In genomic region chr5:23466401-23466886, GRCh38 we compare ENCODE assay signal across 13 cellular contexts. TPM values are rescaled to one million over a fixed set of nuclear protein-coding genes. Genes with fewer than 3 reads are reported as not detected.
DNase-seq lines count a peak whose midpoint lies in the region; ATAC-seq and TF ChIP-seq lines count a peak whose summit lies in the region.
"Had no signal": no experiment of that assay in that cellular context is flagged by ENCODE, and none has a peak within 500 bp of the region (broad histone marks: within the 10 kb centered on the region; RNA-seq: fewer than 3 reads in every experiment).

No MANE protein-coding gene starts in this region.

- DNase-seq in AML-193 (lab: John Stamatoyannopoulos, UW) (peak; percentile 1), LoVo (ENCODE audit: low spot score) (peak; percentile 56), SW480 (ENCODE audit: low spot score) (peak; percentile 55), iris pigment epithelial cell (ENCODE audit: low read depth) (peak; percentile 88), mucosa of descending colon (no peak), activated gamma-delta T cell treated with Interleukin-2 at 50 U/mL for 16 hours (no peak), left lung (no peak)
- DNase-seq: activated CD8-positive, alpha-beta memory T cell treated with anti-CD3 and anti-CD28 coated beads, Interleukin-2, amount 10 ng/mL, durations not matched to agents 7 days and 5 days; effector CD4-positive, alpha-beta T cell; T-helper 17 cell had no signal

- H3K27me3 ChIP-seq in left lung, result no peaks in the 10 kb centered on the region

- ATAC-seq in mucosa of descending colon (no peak), left lung (no peak), HG02885 (IDR thresholded peaks at IDR 0.05; ENCODE audit: poor library complexity, unreplicated experiment) (no peak)
- ATAC-seq: activated CD8-positive, alpha-beta memory T cell treated with anti-CD3 and anti-CD28 coated beads, Interleukin-2, amount 10 ng/mL, durations not matched to agents 7 days and 5 days; T-helper 17 cell had no signal

- H3K9me3 ChIP-seq in mucosa of descending colon, result peaks cover 19% of the 10 kb centered on the region
- H3K9me3 ChIP-seq in left lung, result peaks cover 0 to 17% of the 10 kb centered on the region in 2 donors
- H3K9me3 ChIP-seq: thoracic aorta had no signal

- no peak overlapping the region for H3K4me3 ChIP-seq in mucosa of descending colon
- no peak overlapping the region for H3K4me3 ChIP-seq in left lung
- H3K4me3 ChIP-seq: thoracic aorta had no signal

- TF ChIP-seq CTCF in mucosa of descending colon (IDR thresholded peaks at IDR 0.05) (no peak), left lung (IDR thresholded peaks at IDR 0.05) (no peak)

- no peaks in the 10 kb centered on the region for H3K36me3 ChIP-seq in mucosa of descending colon (ENCODE audit: low read depth)
- no peaks in the 10 kb centered on the region for H3K36me3 ChIP-seq in left lung
- H3K36me3 ChIP-seq: thoracic aorta had no signal

- intact Hi-C loops in mucosa of descending colon (cut with DNase I, micrococcal nuclease), result no loop called here
- intact Hi-C loops in left lung (cut with DNase I), result no loop called here

- H3K27ac ChIP-seq in left lung, result no peak overlapping the region
- H3K27ac ChIP-seq: thoracic aorta had no signal

- H3K4me1 ChIP-seq in mucosa of descending colon (ENCODE audit: low read depth), result no peaks in the 10 kb centered on the region
- no peaks in the 10 kb centered on the region for H3K4me1 ChIP-seq in left lung

RNA-seq across cellular contexts. Expression of gene PRDM9, which starts 41.0 kb away (rescaled TPM):
- total RNA-seq in mucosa of descending colon (not detected), left lung (not detected)
- total RNA-seq: activated CD8-positive, alpha-beta memory T cell treated with anti-CD3 and anti-CD28 coated beads, Interleukin-2, amount 10 ng/mL, durations not matched to agents 7 days and 5 days; mononuclear cell; T-helper 17 cell; thoracic aorta had no signal

Comparison
In these comparisons a context has a peak if more than half of its experiments do, and no peak if none do; other contexts are left out.
1. DNase-seq: peak in AML-193 (2 of 2), LoVo (single experiment), SW480 (single experiment) and iris pigment epithelial cell (single experiment); none in mucosa of descending colon (0 of 3), activated gamma-delta T cell treated with Interleukin-2 at 50 U/mL for 16 hours (single experiment) and left lung (0 of 2).